Comparison of ENCODE assay signal across 14 cellular contexts in the genomic region with DNA sequence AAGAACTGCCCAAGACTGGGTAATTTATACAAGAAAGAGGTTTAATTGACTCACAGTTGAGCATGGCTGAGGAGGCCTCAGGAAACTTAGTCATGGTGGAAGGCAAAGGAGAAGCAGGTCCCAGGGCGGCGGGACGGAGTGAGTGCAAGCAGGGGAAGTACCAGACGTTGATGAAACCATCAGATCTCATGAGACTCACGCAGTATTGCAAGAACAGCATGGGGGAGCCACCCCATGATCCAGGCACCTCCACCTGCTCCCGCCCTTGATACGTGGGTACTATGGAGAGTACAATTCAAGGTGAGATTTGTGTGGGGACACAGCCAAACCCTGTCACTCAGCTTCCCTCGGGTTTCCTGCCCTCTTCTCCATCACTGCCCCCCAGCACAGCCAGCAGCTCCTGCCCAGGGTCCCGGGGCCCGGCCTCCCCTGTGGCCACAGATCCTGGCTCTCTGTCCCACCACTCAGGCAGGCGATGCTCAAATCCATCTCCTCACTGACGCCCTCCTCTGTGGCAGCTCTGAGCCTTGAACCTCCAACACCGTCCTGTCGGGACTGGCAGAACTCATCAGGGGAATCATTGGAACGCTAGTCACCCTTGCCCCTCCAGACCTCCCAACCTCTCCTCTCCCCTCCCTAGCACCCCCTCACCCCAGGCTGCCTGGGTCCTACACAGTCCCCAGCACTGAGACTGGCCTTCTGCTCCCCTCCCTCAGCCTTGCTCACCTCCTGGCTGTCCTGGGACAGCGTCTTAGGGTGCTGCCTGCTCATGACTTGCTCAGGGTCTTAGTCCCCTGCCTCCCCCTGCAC. TPM values are rescaled to one million over a fixed set of nuclear protein-coding genes. Genes with fewer than 3 reads are reported as not detected.
A peak's percentile ranks its signal among the peaks of the same experiment; 100 is the strongest.
DNase-seq lines count a peak whose midpoint lies in the region; ATAC-seq and TF ChIP-seq lines count a peak whose summit lies in the region.
"Had no signal": no experiment of that assay in that cellular context is flagged by ENCODE, and none has a peak within 500 bp of the region (broad histone marks: within the 10 kb centered on the region; RNA-seq: fewer than 3 reads in every experiment).

No MANE protein-coding gene starts in this region.

- no peak overlapping the region for H3K4me3 Mint-ChIP-seq in stimulated activated naive CD8-positive, alpha-beta T cell treated with anti-CD3 and anti-CD28 coated beads, Interleukin-15, amount 100 ng/mL, for 72 hours
- H3K4me3 Mint-ChIP-seq in activated T-helper 1 cell treated with anti-CD3 and anti-CD28 coated beads, Interleukin-12 subunit alpha, Interleukin-12 subunit beta, Interleukin-2, Interleukin-4 antibody, amounts not matched to agents 30 ng/mL and 10 ng/mL and 1 ng/mL, durations not matched to agents 14 hours and 24 hours and 36 hours, result no peak overlapping the region
- H3K4me3 Mint-ChIP-seq: CD8-positive, alpha-beta T cell; HFFc6; mesothelial cell of epicardium had no signal

- H3K27me3 Mint-ChIP-seq in stimulated activated naive CD8-positive, alpha-beta T cell treated with anti-CD3 and anti-CD28 coated beads, Interleukin-15, amount 100 ng/mL, for 72 hours, result peaks cover 54% of the 10 kb centered on the region
- H3K27me3 Mint-ChIP-seq in activated T-helper 1 cell treated with anti-CD3 and anti-CD28 coated beads, Interleukin-12 subunit alpha, Interleukin-12 subunit beta, Interleukin-2, Interleukin-4 antibody, amounts not matched to agents 30 ng/mL and 10 ng/mL and 1 ng/mL, durations not matched to agents 14 hours and 24 hours and 36 hours (ENCODE audit: insufficient read depth), result peaks cover 27% of the 10 kb centered on the region

- H3K9me3 ChIP-seq in left ventricle myocardium inferior (replicated peaks), result no peaks in the 10 kb centered on the region
- no peaks in the 10 kb centered on the region for H3K9me3 ChIP-seq in RWPE2 (ENCODE audit: severe bottlenecking)
- H3K9me3 ChIP-seq in left lung, result no peaks in the 10 kb centered on the region
- H3K9me3 ChIP-seq in psoas muscle, result no peaks in the 10 kb centered on the region

- H3K27ac ChIP-seq in left ventricle myocardium inferior (replicated peaks) (no peak overlapping the region), RWPE2 (ENCODE audit: poor library complexity, severe bottlenecking) (no peak overlapping the region), left lung (no peak overlapping the region), psoas muscle (no peak overlapping the region)
- H3K27ac ChIP-seq: VCaP had no signal

- intact Hi-C loops in left ventricle myocardium inferior (cut with micrococcal nuclease) (no loop called here), Right ventricle myocardium superior (cut with DNase I) (no loop called here), left lung (cut with DNase I) (no loop called here), psoas muscle (cut with DNase I) (no loop called here)
- intact Hi-C loops in activated T-helper 1 cell treated with anti-CD3 and anti-CD28 coated beads, Interleukin-12 subunit alpha, Interleukin-12 subunit beta, Interleukin-2, Interleukin-4 antibody, amounts not matched to agents 30 ng/mL and 10 ng/mL and 1 ng/mL, durations not matched to agents 14 hours and 24 hours and 36 hours (cut with micrococcal nuclease), result no loop called here

- H3K4me1 ChIP-seq in left ventricle myocardium inferior (peaks cover 16% of the 10 kb centered on the region), RWPE2 (ENCODE audit: insufficient read depth, poor library complexity, severe bottlenecking) (peaks cover 4% of the 10 kb centered on the region), left lung (peaks cover 19 to 27% of the 10 kb centered on the region in 2 donors), psoas muscle (peaks cover 7% of the 10 kb centered on the region)

- H3K4me3 ChIP-seq in left ventricle myocardium inferior, result no peak overlapping the region
- no peak overlapping the region for H3K4me3 ChIP-seq in RWPE2 (ENCODE audit: severe bottlenecking)
- H3K4me3 ChIP-seq in left lung, result no peak overlapping the region
- H3K4me3 ChIP-seq in psoas muscle, result no peak overlapping the region

- ATAC-seq in Right ventricle myocardium superior (ENCODE audit: poor library complexity) (no peak), RWPE2 (ENCODE audit: low read depth) (no peak), left lung (no peak), psoas muscle (no peak), HG02571 (IDR thresholded peaks at IDR 0.05; ENCODE audit: unreplicated experiment) (no peak)
- ATAC-seq in stimulated activated naive CD8-positive, alpha-beta T cell treated with anti-CD3 and anti-CD28 coated beads, Interleukin-15, amount 100 ng/mL, for 72 hours, result peak; percentile 22
- ATAC-seq: CD8-positive, alpha-beta T cell had no signal

- DNase-seq in left ventricle myocardium inferior (peak; percentile 9), Right ventricle myocardium superior (no peak), RWPE2 (ENCODE audit: low spot score) (peak; percentile 47), left lung (peak; percentile 52 to 77), psoas muscle (no peak)
- DNase-seq in stimulated activated naive CD8-positive, alpha-beta T cell treated with anti-CD3 and anti-CD28 coated beads, Interleukin-15, amount 100 ng/mL, for 72 hours, result peak in 1 of 2 donors; percentile 10
- DNase-seq in activated T-helper 1 cell treated with anti-CD3 and anti-CD28 coated beads, Interleukin-12 subunit alpha, Interleukin-12 subunit beta, Interleukin-2, Interleukin-4 antibody, amounts not matched to agents 30 ng/mL and 10 ng/mL and 1 ng/mL, durations not matched to agents 14 hours and 24 hours and 36 hours (ENCODE audit: low spot score), result no peak
- DNase-seq: HFFc6, NCI-H1436 treated with DMSO at 0.1 percent for 48 hours, NCI-H69 had no signal

- H3K36me3 Mint-ChIP-seq in activated T-helper 1 cell treated with anti-CD3 and anti-CD28 coated beads, Interleukin-12 subunit alpha, Interleukin-12 subunit beta, Interleukin-2, Interleukin-4 antibody, amounts not matched to agents 30 ng/mL and 10 ng/mL and 1 ng/mL, durations not matched to agents 14 hours and 24 hours and 36 hours (ENCODE audit: low read depth), result no peaks in the 10 kb centered on the region
- H3K36me3 Mint-ChIP-seq: CD8-positive, alpha-beta T cell; mesothelial cell of epicardium had no signal

- peaks cover 16% of the 10 kb centered on the region for H3K4me1 Mint-ChIP-seq in stimulated activated naive CD8-positive, alpha-beta T cell treated with anti-CD3 and anti-CD28 coated beads, Interleukin-15, amount 100 ng/mL, for 72 hours
- H3K4me1 Mint-ChIP-seq in activated T-helper 1 cell treated with anti-CD3 and anti-CD28 coated beads, Interleukin-12 subunit alpha, Interleukin-12 subunit beta, Interleukin-2, Interleukin-4 antibody, amounts not matched to agents 30 ng/mL and 10 ng/mL and 1 ng/mL, durations not matched to agents 14 hours and 24 hours and 36 hours (ENCODE audit: low read depth), result no peaks in the 10 kb centered on the region

- H3K9me3 Mint-ChIP-seq in stimulated activated naive CD8-positive, alpha-beta T cell treated with anti-CD3 and anti-CD28 coated beads, Interleukin-15, amount 100 ng/mL, for 72 hours, result no peaks in the 10 kb centered on the region
- no peaks in the 10 kb centered on the region for H3K9me3 Mint-ChIP-seq in activated T-helper 1 cell treated with anti-CD3 and anti-CD28 coated beads, Interleukin-12 subunit alpha, Interleukin-12 subunit beta, Interleukin-2, Interleukin-4 antibody, amounts not matched to agents 30 ng/mL and 10 ng/mL and 1 ng/mL, durations not matched to agents 14 hours and 24 hours and 36 hours
- H3K9me3 Mint-ChIP-seq: CD8-positive, alpha-beta T cell; HFFc6; mesothelial cell of epicardium had no signal

- no peak for TF ChIP-seq CTCF in left ventricle myocardium inferior (IDR thresholded peaks at IDR 0.05; ENCODE audit: borderline replicate concordance)
- TF ChIP-seq CTCF in RWPE2 (IDR thresholded peaks at IDR 0.05; ENCODE audit: poor library complexity, severe bottlenecking), result no peak
- TF ChIP-seq CTCF in left lung (IDR thresholded peaks at IDR 0.05), result no peak
- no peak for TF ChIP-seq CTCF in psoas muscle (IDR thresholded peaks at IDR 0.05)

- H3K27ac Mint-ChIP-seq in stimulated activated naive CD8-positive, alpha-beta T cell treated with anti-CD3 and anti-CD28 coated beads, Interleukin-15, amount 100 ng/mL, for 72 hours, result peak overlapping the region in 1 of 2 donors; percentile 6
- no peak overlapping the region for H3K27ac Mint-ChIP-seq in activated T-helper 1 cell treated with anti-CD3 and anti-CD28 coated beads, Interleukin-12 subunit alpha, Interleukin-12 subunit beta, Interleukin-2, Interleukin-4 antibody, amounts not matched to agents 30 ng/mL and 10 ng/mL and 1 ng/mL, durations not matched to agents 14 hours and 24 hours and 36 hours
- H3K27ac Mint-ChIP-seq: CD8-positive, alpha-beta T cell; HFFc6; mesothelial cell of epicardium had no signal

- no peaks in the 10 kb centered on the region for H3K36me3 ChIP-seq in left ventricle myocardium inferior
- H3K36me3 ChIP-seq in RWPE2 (ENCODE audit: low read depth), result no peaks in the 10 kb centered on the region
- H3K36me3 ChIP-seq in left lung, result no peaks in the 10 kb centered on the region
- H3K36me3 ChIP-seq in psoas muscle (ENCODE audit: insufficient read depth in 1 of 2, low read depth in 1 of 2), result no peaks in the 10 kb centered on the region

- 76 to 84% (median 79%) methylated on average over 15 to 16 of the region's 16 CpGs for WGBS in psoas muscle, 3 donors

- peaks cover 84% of the 10 kb centered on the region for H3K27me3 ChIP-seq in left ventricle myocardium inferior (ENCODE audit: low read depth)
- H3K27me3 ChIP-seq in RWPE2 (ENCODE audit: insufficient read depth, poor library complexity, severe bottlenecking), result peaks cover 29% of the 10 kb centered on the region
- peaks cover 0 to 71% of the 10 kb centered on the region in 2 donors for H3K27me3 ChIP-seq in left lung
- peaks cover 0 to 78% (median 22%) of the 10 kb centered on the region in 3 donors for H3K27me3 ChIP-seq in psoas muscle (ENCODE audit: insufficient read depth in 3 of 3, low read length in 2 of 3)

RNA-seq across cellular contexts. Expression of a gene that starts 37.6 kb away (rescaled TPM):
- total RNA-seq in left ventricle myocardium inferior (22.4 TPM), Right ventricle myocardium superior (22.2 TPM), left lung (10 to 100 TPM; 23.5 to 31.2 TPM), psoas muscle (10 to 100 TPM; 14.4 to 18.6 (median 16.9) TPM)
- polyA plus RNA-seq in psoas muscle, result 10 to 100 TPM in 2 of 3 donors, 1 to 10 TPM in 1; 9.8 to 41.2 (median 12.8) TPM
- 15.5 TPM in 2 replicates for total RNA-seq in activated T-helper 1 cell treated with anti-CD3 and anti-CD28 coated beads, Interleukin-12 subunit alpha, Interleukin-12 subunit beta, Interleukin-2, Interleukin-4 antibody, amounts not matched to agents 30 ng/mL and 10 ng/mL and 1 ng/mL, durations not matched to agents 14 hours and 24 hours and 36 hours

RNA-seq across cellular contexts. Expression of a gene that starts 55.8 kb away (rescaled TPM):
- not detected for total RNA-seq in left ventricle myocardium inferior
- 0.19 TPM for total RNA-seq in Right ventricle myocardium superior
- under 1 TPM; 0.35 to 0.39 TPM for total RNA-seq in left lung
- under 1 TPM in 1 of 4 donors, not detected in 3; 0.12 TPM for total RNA-seq in psoas muscle
- polyA plus RNA-seq in psoas muscle, result under 1 TPM; 0.06 to 0.36 (median 0.18) TPM
- total RNA-seq in activated T-helper 1 cell treated with anti-CD3 and anti-CD28 coated beads, Interleukin-12 subunit alpha, Interleukin-12 subunit beta, Interleukin-2, Interleukin-4 antibody, amounts not matched to agents 30 ng/mL and 10 ng/mL and 1 ng/mL, durations not matched to agents 14 hours and 24 hours and 36 hours, result 0.22 and 0.49 TPM in 2 replicates

Comparison
In these comparisons a context has a peak if more than half of its experiments do, and no peak if none do; other contexts are left out.
1. DNase-seq: peak in left ventricle myocardium inferior (single experiment), RWPE2 (single experiment) and left lung (2 of 2); none in Right ventricle myocardium superior (single experiment), psoas muscle (0 of 2) and activated T-helper 1 cell treated with anti-CD3 and anti-CD28 coated beads, Interleukin-12 subunit alpha, Interleukin-12 subunit beta, Interleukin-2, Interleukin-4 antibody, amounts not matched to agents 30 ng/mL and 10 ng/mL and 1 ng/mL, durations not matched to agents 14 hours and 24 hours and 36 hours (single experiment).